Comparison of ENCODE assay signal across 28 cellular contexts in genomic region chr11:108914211-108914610, GRCh38.
"Had no signal": no experiment of that assay in that cellular context is flagged by ENCODE, and none has a peak within 500 bp of the region (broad histone marks: within the 10 kb centered on the region; RNA-seq: fewer than 3 reads in every experiment).

No MANE protein-coding gene starts in this region.

- H3K4me2 ChIP-seq: hepatocyte, smooth muscle cell had no signal

- H3K4me3 ChIP-seq: gastroesophageal sphincter, hepatocyte, right atrium auricular region, smooth muscle cell, uterus had no signal

- H3K27me3 ChIP-seq: gastroesophageal sphincter, hepatocyte, right atrium auricular region, uterus had no signal

- H3K36me3 ChIP-seq: gastroesophageal sphincter, right atrium auricular region, uterus had no signal

- H2AFZ ChIP-seq: hepatocyte had no signal

- H3K79me2 ChIP-seq: hepatocyte had no signal

- H3K9me3 ChIP-seq: gastroesophageal sphincter, right atrium auricular region, uterus had no signal

- ATAC-seq: activated T-cell treated with anti-CD3 and anti-CD28 coated beads, Interleukin-2, amount 50 U/mL, for 4 hours; activated T-helper 17 cell treated with anti-CD3 and anti-CD28 coated beads, Interleukin-2, amount 50 U/mL, for 72 hours; effector memory CD8-positive, alpha-beta T cell; gastroesophageal sphincter; left cardiac atrium; left ventricle myocardium superior; naive thymus-derived CD8-positive, alpha-beta T cell; stimulated activated memory B cell treated with anti-CD40 and anti-IgM and Interleukin-4, amounts not matched to agents 10 μg/mL and 1 μg/mL and 100 μg/mL, for 72 hours; stimulated activated naive CD8-positive, alpha-beta T cell treated with anti-CD3 and anti-CD28 coated beads, Interleukin-15, amount 100 ng/mL, for 72 hours had no signal

- H3K4me1 ChIP-seq: gastroesophageal sphincter, uterus had no signal

- H3K27ac ChIP-seq: gastroesophageal sphincter, hepatocyte, right atrium auricular region, uterus had no signal

- DNase-seq: activated CD4-positive, alpha-beta memory T cell treated with anti-CD3 and anti-CD28 coated beads, Interleukin-2, amount 10 ng/mL, durations not matched to agents 7 days and 5 days; activated CD4-positive, alpha-beta T cell treated with anti-CD3 and anti-CD28 coated beads for 1 hour; activated CD4-positive, alpha-beta T cell treated with anti-CD3 and anti-CD28 coated beads, Interleukin-2, amount 10 ng/mL, durations not matched to agents 7 days and 5 days; activated gamma-delta T cell treated with Interleukin-2 at 50 U/mL for 16 hours; activated naive CD4-positive, alpha-beta T cell treated with anti-CD3 and anti-CD28 coated beads, Interleukin-2, amount 50 U/mL, for 16 hours; activated T-cell treated with anti-CD3 and anti-CD28 coated beads, Interleukin-2, amount 50 U/mL, for 4 hours; amniotic stem cell; caudate nucleus; cortex of kidney; effector memory CD8-positive, alpha-beta T cell; left cardiac atrium; left ventricle myocardium superior; midbrain; naive thymus-derived CD8-positive, alpha-beta T cell; occipital lobe; stimulated activated CD4-positive, alpha-beta T cell treated with anti-CD3 and anti-CD28 coated beads, Interleukin-1b, Interleukin-23, amount 100 ng/mL, for 48 hours; stimulated activated CD4-positive, alpha-beta T cell treated with anti-CD3 and anti-CD28 coated beads, Interleukin-4, amount 100 ng/mL, for 4 hours; stimulated activated CD8-positive, alpha-beta memory T cell treated with anti-CD3 and anti-CD28 coated beads, Interleukin-4, amount 100 ng/mL, for 48 hours; stimulated activated naive CD8-positive, alpha-beta T cell treated with anti-CD3 and anti-CD28 coated beads, Interleukin-15, amount 100 ng/mL, for 72 hours; substantia nigra; T1000; uterus had no signal
